In the genomic region with DNA sequence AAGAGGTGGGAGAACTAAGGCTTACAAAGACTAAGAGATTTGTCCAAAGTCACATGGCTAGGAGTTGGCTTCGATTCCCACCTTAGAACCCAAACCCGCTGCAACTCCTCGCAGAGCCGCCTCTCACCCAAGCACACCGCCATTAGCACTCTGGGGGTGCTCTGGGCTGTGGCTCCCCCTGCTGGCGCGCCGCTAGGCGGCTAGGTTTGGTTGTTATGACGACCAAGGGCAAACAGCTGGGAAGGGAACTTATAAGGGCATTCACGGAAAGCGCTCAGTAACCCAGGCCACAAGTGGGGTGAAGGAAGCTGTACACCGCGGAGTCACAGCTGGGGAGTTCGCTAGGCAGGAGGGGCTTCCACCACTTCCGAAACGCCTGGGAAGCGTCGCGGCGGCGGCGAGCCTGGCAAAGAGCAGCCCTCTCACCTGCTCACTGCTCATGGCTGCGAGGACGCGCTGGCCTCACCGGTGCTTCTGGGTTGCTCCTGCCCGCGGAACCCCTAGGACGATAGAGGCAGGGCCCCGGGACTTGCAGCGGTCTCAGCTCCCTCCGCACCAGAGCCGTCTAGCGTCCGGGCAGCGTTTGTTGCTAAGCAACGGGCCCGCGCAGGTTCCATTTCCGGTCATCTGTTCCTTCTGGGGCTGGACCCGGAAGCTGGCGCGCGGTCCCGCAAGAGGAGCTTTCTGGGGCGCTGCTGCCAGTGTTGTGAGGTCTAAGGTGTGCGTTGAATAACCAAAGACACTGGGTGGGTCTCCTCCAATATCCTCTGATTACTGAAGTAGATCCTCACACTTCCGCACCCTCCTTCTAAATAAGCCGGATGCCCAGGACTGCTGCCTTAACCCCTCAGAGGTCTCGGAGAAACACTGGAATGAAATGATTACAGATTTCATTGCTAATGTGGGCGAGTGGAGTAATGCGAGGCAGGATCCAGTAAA, we compare ENCODE assay signal across 8 cellular contexts. TPM values are rescaled to one million over a fixed set of nuclear protein-coding genes. Genes with fewer than 3 reads are reported as not detected.
DNase-seq lines count a peak whose midpoint lies in the region; ATAC-seq and TF ChIP-seq lines count a peak whose summit lies in the region.

Gene DNAH7, minus strand, starts transcription at position 567 of the 939 bp plus-strand sequence. Its CDS starts 126 bp downstream, at position 441.

- POLR2A ChIA-PET in activated CD4-positive, alpha-beta T cell treated with anti-CD3 and anti-CD28 coated beads for 36 hours (lab: Charles Lee), result interaction anchor here (0.8 to 1.4 kb wide), 2 partner anchors 268 to 412 kb away, joined by 3 read pairs; partner anchors contain the start of gene SLC39A10

- peak within 1 kb of the TSS; percentile 94 for H3K4me3 ChIP-seq in BE2C (ENCODE audit: low read depth, low read length)

- H3K27me3 ChIP-seq in BE2C, result no peaks in the 10 kb centered on the region

- peak within 1 kb of the TSS; percentile 73 for H3K27ac ChIP-seq in cingulate gyrus (ENCODE audit: low read depth, low read length)

- H3K9me3 Mint-ChIP-seq in activated CD4-positive, alpha-beta T cell treated with anti-CD3 and anti-CD28 coated beads for 36 hours (ENCODE audit: low read depth), result no peaks in the 10 kb centered on the region

- peak within 1 kb of the TSS; percentile 77 for H3K4me3 Mint-ChIP-seq in activated CD4-positive, alpha-beta T cell treated with anti-CD3 and anti-CD28 coated beads for 36 hours

- H3K4me1 Mint-ChIP-seq in activated CD4-positive, alpha-beta T cell treated with anti-CD3 and anti-CD28 coated beads for 36 hours, result peaks cover 10% of the 10 kb centered on the region

- peaks cover under 1% of the 10 kb centered on the region for H3K27me3 Mint-ChIP-seq in activated CD4-positive, alpha-beta T cell treated with anti-CD3 and anti-CD28 coated beads for 36 hours

- peak; percentile 98 for TF ChIP-seq CTCF in BE2C (IDR thresholded peaks at IDR 0.05; ENCODE audit: low read depth, low read length)

- peak within 1 kb of the TSS; percentile 72 for H3K27ac Mint-ChIP-seq in activated CD4-positive, alpha-beta T cell treated with anti-CD3 and anti-CD28 coated beads for 36 hours

- ATAC-seq in HG03432 (IDR thresholded peaks at IDR 0.05; ENCODE audit: unreplicated experiment), result peak; percentile 99
- ATAC-seq in activated CD4-positive, alpha-beta T cell treated with anti-CD3 and anti-CD28 coated beads for 36 hours, result peak; percentile 97

- CTCF ChIA-PET in activated CD4-positive, alpha-beta T cell treated with anti-CD3 and anti-CD28 coated beads for 36 hours (lab: Charles Lee), result interaction anchor here (0.5 to 3.7 kb wide), 52 partner anchors 10 to 938 kb away, joined by 3 to 75 read pairs (median 4); partner anchors contain the start of gene SLC39A10

- H3K36me3 ChIP-seq in BE2C, result no peaks in the 10 kb centered on the region

- H3K36me3 Mint-ChIP-seq in activated CD4-positive, alpha-beta T cell treated with anti-CD3 and anti-CD28 coated beads for 36 hours (ENCODE audit: low read depth), result no peaks in the 10 kb centered on the region

- H3K9me3 ChIP-seq in BE2C, result no peaks in the 10 kb centered on the region

- peak; percentile 87 for DNase-seq in BE2C
- peak; percentile 82 for DNase-seq in GM19238 (ENCODE audit: insufficient read length, low spot score)
- DNase-seq in NCI-H510A (lab: John Stamatoyannopoulos, UW), result peak; percentile 66
- DNase-seq in activated CD4-positive, alpha-beta T cell treated with anti-CD3 and anti-CD28 coated beads for 36 hours, result peak; percentile 94
- peak; percentile 90 for DNase-seq in kidney tubule cell (ENCODE audit: low spot score)
- peak; percentile 81 to 84 for DNase-seq in stimulated activated CD4-positive, alpha-beta T cell treated with anti-CD3 and anti-CD28 coated beads, Interleukin-1b, Interleukin-23, amount 100 ng/mL, for 1 hour (ENCODE audit: low read depth in 2 of 2)

- no peaks in the 10 kb centered on the region for H3K4me1 ChIP-seq in BE2C

- intact Hi-C loops in activated CD4-positive, alpha-beta T cell treated with anti-CD3 and anti-CD28 coated beads for 36 hours (cut with DNase I, micrococcal nuclease), result loop anchor here (1.0 to 10.0 kb wide), 11 partner anchors 212 to 1901 kb away; no protein-coding TSS in a partner anchor

RNA-seq across cellular contexts. Expression of gene DNAH7, which starts in this region (rescaled TPM):
- polyA plus RNA-seq in BE2C (2012; ENCODE audit: insufficient read depth, insufficient read length, low read depth), result 1.4 TPM
- total RNA-seq in activated CD4-positive, alpha-beta T cell treated with anti-CD3 and anti-CD28 coated beads for 36 hours, result not detected

Comparison
In these comparisons a context has a peak if more than half of its experiments do, and no peak if none do; other contexts are left out.
1. Peak in every context shown above with its lines: DNase-seq, ATAC-seq, H3K4me3 ChIP-seq and H3K27ac ChIP-seq.
2. Peak in DNase-seq and ATAC-seq in activated CD4-positive, alpha-beta T cell treated with anti-CD3 and anti-CD28 coated beads for 36 hours; RNA of the gene not detected or under 1 TPM.